Comparison of ENCODE assay signal across 8 cellular contexts in the genomic region with DNA sequence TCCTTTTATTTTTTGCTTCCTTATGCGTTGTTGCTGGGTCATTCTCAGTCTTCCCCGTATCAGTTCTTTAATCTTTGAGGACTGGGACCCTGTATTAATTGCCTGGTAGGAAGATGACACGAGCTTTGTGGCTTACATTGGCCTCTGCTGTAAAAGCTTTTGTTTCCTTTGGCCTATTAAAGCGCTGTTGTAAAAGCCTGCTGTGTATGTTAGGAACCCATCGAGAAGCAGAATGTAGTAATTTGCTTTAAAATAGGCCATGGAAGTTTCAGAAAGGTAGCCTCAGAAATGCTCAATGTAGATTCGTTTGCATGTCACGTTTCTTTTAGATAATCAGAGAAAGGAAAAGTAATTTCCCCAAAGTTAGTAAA.
DNase-seq lines count a peak whose midpoint lies in the region; ATAC-seq and TF ChIP-seq lines count a peak whose summit lies in the region.

No MANE protein-coding gene starts in this region.

- H3K4me3 ChIP-seq in GM12864 (ENCODE audit: low read depth, low read length) (peak overlapping the region; percentile 62), smooth muscle cell (peak overlapping the region; percentile 63)

- peaks cover 24% of the 10 kb centered on the region for H3K4me1 ChIP-seq in smooth muscle cell (ENCODE audit: low read depth)

- DNase-seq in GM12864 (ENCODE audit: low read depth): no peak
- no peak for DNase-seq in activated B cell treated with CpG ODN at 0.5 μM for 24 hours
- DNase-seq in left ventricle myocardium superior: no peak
- no peak for DNase-seq in smooth muscle cell (lab: John Stamatoyannopoulos, UW; ENCODE audit: unreplicated experiment)
- DNase-seq in islet precursor cell: no peak
- no peak for DNase-seq in MV-4-11 (lab: John Stamatoyannopoulos, UW)
- DNase-seq in posterior cingulate gyrus: no peak

- no peaks in the 10 kb centered on the region for H3K27me3 ChIP-seq in smooth muscle cell (ENCODE audit: low read depth)

- peak overlapping the region; percentile 92 for H2AFZ ChIP-seq in smooth muscle cell (ENCODE audit: low read depth)

- 3% methylated on average over 7 of the region's 7 CpGs for WGBS in smooth muscle cell (ENCODE audit: low lambda C conversion rate)

- peak overlapping the region; percentile 82 for H3K4me2 ChIP-seq in smooth muscle cell

- POLR2A ChIA-PET in activated B cell treated with CpG ODN at 0.5 μM for 24 hours (lab: Charles Lee): interaction anchor here (0.6 to 1.7 kb wide), 15 partner anchors 21 to 1228 kb away, joined by 3 to 14 read pairs (median 4); a partner anchor contains a TSS

- H3K27ac ChIP-seq in smooth muscle cell (ENCODE audit: low read depth): peak overlapping the region; percentile 97

- peak overlapping the region; percentile 96 for H3K4me3 Mint-ChIP-seq in activated B cell treated with CpG ODN at 0.5 μM for 24 hours

- H3K27ac Mint-ChIP-seq in activated B cell treated with CpG ODN at 0.5 μM for 24 hours: peak overlapping the region; percentile 100

- TF ChIP-seq CTCF in GM12864 (IDR thresholded peaks at IDR 0.05; ENCODE audit: low read depth, low read length, missing control alignments): no peak
- no peak for TF ChIP-seq CTCF in activated B cell treated with CpG ODN at 0.5 μM for 24 hours (IDR thresholded peaks at IDR 0.05)
- no peak for TF ChIP-seq CTCF in smooth muscle cell (IDR thresholded peaks at IDR 0.05; ENCODE audit: borderline replicate concordance, insufficient read depth, poor library complexity, severe bottlenecking)

- no peaks in the 10 kb centered on the region for H3K79me2 ChIP-seq in smooth muscle cell (ENCODE audit: low read depth)

- H3K4me1 Mint-ChIP-seq in activated B cell treated with CpG ODN at 0.5 μM for 24 hours: peaks cover 49% of the 10 kb centered on the region

- peak; percentile 6 for ATAC-seq in HG02571 (IDR thresholded peaks at IDR 0.05; ENCODE audit: unreplicated experiment)
- ATAC-seq in activated B cell treated with CpG ODN at 0.5 μM for 24 hours (ENCODE audit: low read depth): peak; percentile 1
- ATAC-seq in left ventricle myocardium superior: peak; percentile 5

- intact Hi-C loops in activated B cell treated with CpG ODN at 0.5 μM for 24 hours (cut with micrococcal nuclease) (loop anchor here (1.0 to 10.0 kb wide), 8 partner anchors 136 to 1696 kb away; a partner anchor contains a TSS), left ventricle myocardium superior (cut with micrococcal nuclease) (no loop called here), posterior cingulate gyrus (cut with DNase I) (loop anchor here (2.0 to 5.0 kb wide), 2 partner anchors 69 to 182 kb away; no protein-coding TSS in a partner anchor)

- CTCF ChIA-PET in activated B cell treated with CpG ODN at 0.5 μM for 24 hours (lab: Charles Lee): interaction anchor here (0.8 to 2.0 kb wide), 5 partner anchors 17 to 957 kb away, joined by 4 to 12 read pairs (median 4); a partner anchor contains a TSS

- no peaks in the 10 kb centered on the region for H3K9me3 Mint-ChIP-seq in activated B cell treated with CpG ODN at 0.5 μM for 24 hours

- no peaks in the 10 kb centered on the region for H4K20me1 ChIP-seq in smooth muscle cell (ENCODE audit: low read depth)

- no peaks in the 10 kb centered on the region for H3K9me3 ChIP-seq in smooth muscle cell (replicated peaks; ENCODE audit: low read depth)

- H3K27me3 Mint-ChIP-seq in activated B cell treated with CpG ODN at 0.5 μM for 24 hours: no peaks in the 10 kb centered on the region

- peak overlapping the region; percentile 91 for H3K9ac ChIP-seq in smooth muscle cell (ENCODE audit: low read depth)

- no peaks in the 10 kb centered on the region for H3K36me3 ChIP-seq in smooth muscle cell (ENCODE audit: low read depth)

- peaks cover 8% of the 10 kb centered on the region for H3K36me3 Mint-ChIP-seq in activated B cell treated with CpG ODN at 0.5 μM for 24 hours (ENCODE audit: low read depth)

- H3F3A ChIP-seq in smooth muscle cell (ENCODE audit: low read depth): peaks cover 30% of the 10 kb centered on the region
